8 cellular contexts compared by ENCODE assay signal in genomic region chr11:13339196-13340153, GRCh38.
DNase-seq lines count a peak whose midpoint lies in the region; ATAC-seq, FAIRE-seq and TF ChIP-seq lines count a peak whose summit lies in the region.

No MANE protein-coding gene starts in this region.

- POLR2A ChIA-PET in K562 (lab: Yijun Ruan, JAX): interaction anchor here (0.8 to 1.0 kb wide), 2 partner anchors 10 to 685 kb away, joined by 3 to 5 read pairs; no protein-coding TSS in a partner anchor

- no peak overlapping the region for H3K9ac ChIP-seq in DND-41 (ENCODE audit: low read depth, low read length)
- H3K9ac ChIP-seq in K562 (ENCODE audit: insufficient read depth in 1 of 2, low read depth in 2 of 2, low read length in 2 of 2): no peak overlapping the region

- peaks cover 3% of the 10 kb centered on the region for H3K36me3 Mint-ChIP-seq in memory B cell

- in situ Hi-C loops in K562 (cut with MboI): loop anchor here (10.0 kb wide), 3 partner anchors 135 to 425 kb away; no protein-coding TSS in a partner anchor

- H3K27ac ChIP-seq in DND-41 (ENCODE audit: low read length) (peak overlapping the region; percentile 76; the same call in 1 of the 2 replicates), K562 (ENCODE audit: extremely low read depth, low read depth, low read length) (no peak overlapping the region), ascending aorta (no peak overlapping the region)

- H3K4me1 ChIP-seq in DND-41 (ENCODE audit: insufficient read depth, low read length) (peaks cover 19% of the 10 kb centered on the region), K562 (replicated peaks in 1 of 2; ENCODE audit: control insufficient read depth in 2 of 2, insufficient read depth in 2 of 2, low read length in 2 of 2) (peaks cover 0 to 7% of the 10 kb centered on the region in 2 experiments; a peak in 1 of 5 replicates), ascending aorta (peaks cover 2 to 19% of the 10 kb centered on the region in 2 donors)

- 10% methylated on average over 11 of the region's 11 CpGs for WGBS in K562 (ENCODE audit: insufficient coverage, low coverage, missing lambda C conversion rate)

- H4K20me1 ChIP-seq in DND-41 (ENCODE audit: insufficient read depth, low read length) (peaks cover 28% of the 10 kb centered on the region), K562 (replicated peaks; ENCODE audit: control insufficient read depth, insufficient read depth, low read length) (0 out of 2 replicates have a peak, but pooled peaks cover 7% of the 10 kb centered on the region)

- peak overlapping the region; percentile 2 for H3K4me3 Mint-ChIP-seq in memory B cell

- BruUV-seq in K562 (replicated peaks; lab: Mats Ljungman, UMichigan): no TSS peak

- peaks cover 40% of the 10 kb centered on the region for H3K4me1 Mint-ChIP-seq in memory B cell

- no peaks in the 10 kb centered on the region for H3K27me3 ChIP-seq in DND-41 (ENCODE audit: insufficient read depth, low read length, poor library complexity)
- peaks cover 0 to 18% of the 10 kb centered on the region in 2 experiments; a peak in 2 of 5 replicates for H3K27me3 ChIP-seq in K562 (ENCODE audit: control insufficient read depth in 2 of 2, insufficient read depth in 2 of 2, low read length in 2 of 2)
- no peaks in the 10 kb centered on the region for H3K27me3 ChIP-seq in ascending aorta

- TF ChIP-seq POLR2A in K562 (conservative IDR thresholded peaks at IDR 0.05): no peak

- ATAC-seq in DND-41 (ENCODE audit: insufficient read depth, low read depth): peak; percentile 20; the same call in 1 of the 3 replicates
- peak; percentile 66 for ATAC-seq in K562
- no peak for ATAC-seq in memory B cell (ENCODE audit: low read depth)
- ATAC-seq in GM21381 (IDR thresholded peaks at IDR 0.05; ENCODE audit: unreplicated experiment): no peak

- H3K79me2 ChIP-seq in DND-41 (ENCODE audit: insufficient read depth, low read length) (peaks cover 10% of the 10 kb centered on the region), K562 (ENCODE audit: control insufficient read depth, insufficient read depth, low read length) (no peaks in the 10 kb centered on the region)

- CTCF ChIA-PET in K562 (lab: Yijun Ruan, JAX; ENCODE audit: low intra/inter-chr PET ratio): no interaction called here

- H3K9me3 ChIP-seq in DND-41 (ENCODE audit: insufficient read depth, low read length, severe bottlenecking): no peaks in the 10 kb centered on the region
- no peaks in the 10 kb centered on the region for H3K9me3 ChIP-seq in K562 (replicated peaks; ENCODE audit: control insufficient read depth, insufficient read depth, low read depth, low read length)
- H3K9me3 ChIP-seq in ascending aorta: no peaks in the 10 kb centered on the region

- H3K4me2 ChIP-seq in DND-41 (ENCODE audit: insufficient read depth, low read length): no peak overlapping the region
- H3K4me2 ChIP-seq in K562 (ENCODE audit: insufficient read depth, low read length): no peak overlapping the region

- H3K27ac Mint-ChIP-seq in memory B cell: peak overlapping the region; percentile 58

- TF ChIP-seq CTCF in DND-41 (IDR thresholded peaks at IDR 0.05; ENCODE audit: borderline replicate concordance, extremely low read depth, low read length, poor library complexity, severe bottlenecking) (no peak), LNCaP clone FGC (IDR thresholded peaks at IDR 0.05; ENCODE audit: control insufficient read depth, extremely low read depth, insufficient read depth) (no peak), K562 (IDR thresholded peaks at IDR 0.05 in 2 of 3, conservative IDR thresholded peaks at IDR 0.05 in 1 of 3; ENCODE audit: insufficient read depth in 2 of 3, low read depth in 1 of 3, low read length in 3 of 3) (no peak), ascending aorta (IDR thresholded peaks at IDR 0.05) (no peak)

- intact Hi-C loops in K562 (cut with micrococcal nuclease) (loop anchor here (10.0 kb wide), 1 partner anchor 375 kb away; no protein-coding TSS in a partner anchor), ascending aorta (cut with DNase I) (loop anchor here (5.0 kb wide), 1 partner anchor 377 kb away; no protein-coding TSS in a partner anchor)

- H3K4me3 ChIP-seq in DND-41 (ENCODE audit: low read depth in 1 of 2, low read length in 2 of 2) (no peak overlapping the region), LNCaP clone FGC (ENCODE audit: low read depth, low read length) (peak overlapping the region; percentile 16), K562 (no peak overlapping the region), ascending aorta (no peak overlapping the region)

- no peak for FAIRE-seq in K562 (lab: Jason Lieb, UNC)

- no peak for TF ChIP-seq RAD21 in K562 (CRISPR knock-in tag; conservative IDR thresholded peaks at IDR 0.05 in 1 of 2, IDR thresholded peaks at IDR 0.05 in 1 of 2)

- H3K9me3 Mint-ChIP-seq in memory B cell: no peaks in the 10 kb centered on the region

- no peak overlapping the region for H2AFZ ChIP-seq in DND-41 (ENCODE audit: low read depth, low read length)
- H2AFZ ChIP-seq in K562 (ENCODE audit: low read depth, low read length): no peak overlapping the region

- H3K9me1 ChIP-seq in K562 (ENCODE audit: control insufficient read depth, insufficient read depth, low read length): no peaks in the 10 kb centered on the region

- DNase-seq in DND-41 (peak; percentile 33), LNCaP clone FGC (ENCODE audit: low read depth) (peak; percentile 82), K562 (ENCODE audit: extremely low read depth in 1 of 4, low spot score in 3 of 4) (peak in 2 of 4 experiments; percentile 20 to 26), memory B cell (ENCODE audit: low spot score in 2 of 2) (no peak), ascending aorta (ENCODE audit: low spot score in 2 of 2) (no peak), NCI-H2196 treated with DMSO at 0.1 percent for 48 hours (lab: John Stamatoyannopoulos, UW; ENCODE audit: unreplicated experiment) (no peak)
- DNase-seq in activated CD8-positive, alpha-beta memory T cell treated with anti-CD3 and anti-CD28 coated beads, Interleukin-2, amount 50 U/mL, for 4 hours: no peak

- H3K36me3 ChIP-seq in DND-41 (ENCODE audit: insufficient read depth, low read length) (no peaks in the 10 kb centered on the region), K562 (ENCODE audit: control insufficient read depth, insufficient read depth, low read length) (no peaks in the 10 kb centered on the region), ascending aorta (no peaks in the 10 kb centered on the region)

- TF ChIP-seq EP300 in K562 (IDR thresholded peaks at IDR 0.05; ENCODE audit: low read length): no peak

- no peaks in the 10 kb centered on the region for H3K27me3 Mint-ChIP-seq in memory B cell

TF ChIP-seq in K562, 482 proteins besides CTCF, POLR2A, EP300 and RAD21 (continues in another document):
- TF ChIP-seq POLR2B (IDR thresholded peaks at IDR 0.05; ENCODE audit: low read depth, partially characterized antibody): no peak
- no peak for TF ChIP-seq TAF7 (tag; IDR thresholded peaks at IDR 0.05)
- peak; percentile 49; the same call in 1 of the 2 replicates for TF ChIP-seq JUND (IDR thresholded peaks at IDR 0.05; ENCODE audit: borderline replicate concordance, low read depth, low read length)
- peak; percentile 44; the same call in 1 of the 3 replicates for TF ChIP-seq JUND (tag; IDR thresholded peaks at IDR 0.05; ENCODE audit: borderline replicate concordance, low read depth, low read length)
- peak; percentile 30; the same call in 1 of the 2 replicates for TF ChIP-seq JUN (IDR thresholded peaks at IDR 0.05; ENCODE audit: borderline replicate concordance, low read depth, low read length)
- no peak for TF ChIP-seq JUN (CRISPR knock-in tag; IDR thresholded peaks at IDR 0.05; ENCODE audit: borderline replicate concordance)
- TF ChIP-seq ZNF586 (CRISPR knock-in tag; conservative IDR thresholded peaks at IDR 0.05): no peak
- no peak for TF ChIP-seq ADNP (tag; IDR thresholded peaks at IDR 0.05)
- TF ChIP-seq RCOR1 (IDR thresholded peaks at IDR 0.05; ENCODE audit: borderline replicate concordance in 1 of 2, low read depth in 2 of 2, low read length in 2 of 2): 0 out of 4 replicates have a peak, but pooled peaks of 1 of the 2 experiments have one; percentile 3
- no peak for TF ChIP-seq RBFOX2 (IDR thresholded peaks at IDR 0.05; ENCODE audit: low read depth, low read length)
- 0 out of 2 replicates have a peak, but pooled peaks have one; percentile 16 for TF ChIP-seq FOSL1 (tag; conservative IDR thresholded peaks at IDR 0.05)
- TF ChIP-seq ARID1B (IDR thresholded peaks at IDR 0.05): peak; percentile 54
- peak; percentile 26; the same call in 1 of the 2 replicates for TF ChIP-seq DPF2 (IDR thresholded peaks at IDR 0.05)
- peak; percentile 51 for TF ChIP-seq ETV1 (tag; conservative IDR thresholded peaks at IDR 0.05; ENCODE audit: low read depth)
- TF ChIP-seq MAZ (CRISPR knock-in tag; conservative IDR thresholded peaks at IDR 0.05 in 1 of 2, IDR thresholded peaks at IDR 0.05 in 1 of 2): no peak
- peak; percentile 55; the same call in 1 of the 2 replicates for TF ChIP-seq ATF3 (IDR thresholded peaks at IDR 0.05)
- no peak for TF ChIP-seq ATF3 (CRISPR knock-in tag; conservative IDR thresholded peaks at IDR 0.05)
- peak; percentile 16; the same call in 1 of the 2 replicates for TF ChIP-seq NFE2 (IDR thresholded peaks at IDR 0.05; ENCODE audit: low read depth)
- TF ChIP-seq SMARCA4 (IDR thresholded peaks at IDR 0.05): peak; percentile 32; the same call in 1 of the 2 replicates
- TF ChIP-seq CHD2 (IDR thresholded peaks at IDR 0.05; ENCODE audit: low read depth, low read length): no peak
- no peak for TF ChIP-seq ZNF512 (tag; IDR thresholded peaks at IDR 0.05)

Comparison
In these comparisons a context has a peak if more than half of its experiments do, and no peak if none do; other contexts are left out.
1. ATAC-seq: peak in DND-41 (single experiment) and K562 (single experiment); none in memory B cell (single experiment) and GM21381 (single experiment).
2. DNase-seq: peak in DND-41 (single experiment) and LNCaP clone FGC (single experiment); none in memory B cell (0 of 2), ascending aorta (0 of 2), NCI-H2196 treated with DMSO at 0.1 percent for 48 hours (single experiment) and activated CD8-positive, alpha-beta memory T cell treated with anti-CD3 and anti-CD28 coated beads, Interleukin-2, amount 50 U/mL, for 4 hours (single experiment).